Comparison of ENCODE assay signal across 1 cellular context in the genomic region with DNA sequence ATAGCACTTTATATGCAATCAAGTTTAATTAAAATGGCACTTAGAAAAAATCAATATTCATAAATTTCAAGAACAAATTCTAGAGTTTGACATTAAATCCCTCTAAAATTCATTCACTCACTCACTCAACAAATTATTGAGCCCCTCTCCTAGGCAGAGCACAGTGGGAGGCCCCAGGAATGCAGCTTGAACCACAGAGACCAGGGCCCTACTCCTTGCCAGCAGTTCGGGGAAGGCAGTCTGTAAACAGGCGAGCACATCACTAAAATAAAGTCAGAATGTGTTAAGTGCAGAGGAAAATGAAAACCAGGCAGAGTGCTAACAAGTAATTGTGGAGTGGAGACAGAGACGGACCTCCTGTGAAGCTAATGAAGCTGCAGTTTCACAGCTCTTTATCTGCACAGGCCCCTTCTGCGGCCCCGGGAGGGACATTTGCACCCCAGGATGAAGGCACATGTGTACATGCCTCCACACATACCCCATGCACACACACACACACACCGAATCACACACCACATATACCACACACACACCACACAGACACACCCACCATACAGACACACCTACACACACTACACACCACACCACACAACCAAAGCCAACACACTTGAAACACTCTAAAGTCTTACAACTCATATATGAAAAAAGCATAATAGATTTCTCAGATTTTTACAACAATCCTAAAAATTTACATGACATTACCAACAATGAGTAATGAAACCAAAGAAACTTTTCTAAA.
TF ChIP-seq lines count a peak whose summit lies in the region.

No MANE protein-coding gene starts in this region.

TF ChIP-seq in IMR-90, 13 proteins besides CTCF, POLR2A, EP300 and RAD21:
- no peak for TF ChIP-seq MAFK (IDR thresholded peaks at IDR 0.05; ENCODE audit: low read depth, low read length)
- no peak for TF ChIP-seq MXI1 (IDR thresholded peaks at IDR 0.05; ENCODE audit: borderline replicate concordance, low read depth, low read length)
- TF ChIP-seq, protein P1, sequence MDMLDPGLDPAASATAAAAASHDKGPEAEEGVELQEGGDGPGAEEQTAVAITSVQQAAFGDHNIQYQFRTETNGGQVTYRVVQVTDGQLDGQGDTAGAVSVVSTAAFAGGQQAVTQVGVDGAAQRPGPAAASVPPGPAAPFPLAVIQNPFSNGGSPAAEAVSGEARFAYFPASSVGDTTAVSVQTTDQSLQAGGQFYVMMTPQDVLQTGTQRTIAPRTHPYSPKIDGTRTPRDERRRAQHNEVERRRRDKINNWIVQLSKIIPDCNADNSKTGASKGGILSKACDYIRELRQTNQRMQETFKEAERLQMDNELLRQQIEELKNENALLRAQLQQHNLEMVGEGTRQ (IDR thresholded peaks at IDR 0.05; ENCODE audit: low read depth, low read length), result no peak
- TF ChIP-seq MAZ (IDR thresholded peaks at IDR 0.05; ENCODE audit: borderline replicate concordance, low read depth, low read length), result no peak
- TF ChIP-seq NFE2L2 (IDR thresholded peaks at IDR 0.05; ENCODE audit: low read depth, low read length), result no peak
- TF ChIP-seq CHD1 (IDR thresholded peaks at IDR 0.05; ENCODE audit: low read depth, low read length), result no peak
- TF ChIP-seq, protein P2, sequence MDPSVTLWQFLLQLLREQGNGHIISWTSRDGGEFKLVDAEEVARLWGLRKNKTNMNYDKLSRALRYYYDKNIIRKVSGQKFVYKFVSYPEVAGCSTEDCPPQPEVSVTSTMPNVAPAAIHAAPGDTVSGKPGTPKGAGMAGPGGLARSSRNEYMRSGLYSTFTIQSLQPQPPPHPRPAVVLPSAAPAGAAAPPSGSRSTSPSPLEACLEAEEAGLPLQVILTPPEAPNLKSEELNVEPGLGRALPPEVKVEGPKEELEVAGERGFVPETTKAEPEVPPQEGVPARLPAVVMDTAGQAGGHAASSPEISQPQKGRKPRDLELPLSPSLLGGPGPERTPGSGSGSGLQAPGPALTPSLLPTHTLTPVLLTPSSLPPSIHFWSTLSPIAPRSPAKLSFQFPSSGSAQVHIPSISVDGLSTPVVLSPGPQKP (IDR thresholded peaks at IDR 0.05; ENCODE audit: borderline replicate concordance, low read depth, low read length), result no peak
- TF ChIP-seq RCOR1 (IDR thresholded peaks at IDR 0.05; ENCODE audit: insufficient replicate concordance, low read length), result no peak
- TF ChIP-seq FOS (IDR thresholded peaks at IDR 0.05; ENCODE audit: low read depth, low read length), result no peak
- TF ChIP-seq BHLHE40 (IDR thresholded peaks at IDR 0.05; ENCODE audit: low read depth, low read length), result no peak
- TF ChIP-seq CEBPB (IDR thresholded peaks at IDR 0.05; ENCODE audit: low read depth, low read length), result no peak
- no peak for TF ChIP-seq SMC3 (IDR thresholded peaks at IDR 0.05; ENCODE audit: low read depth, low read length)
- no peak for TF ChIP-seq RFX5 (IDR thresholded peaks at IDR 0.05; ENCODE audit: low read depth, low read length)
